24 cellular contexts compared by ENCODE assay signal in the genomic region with DNA sequence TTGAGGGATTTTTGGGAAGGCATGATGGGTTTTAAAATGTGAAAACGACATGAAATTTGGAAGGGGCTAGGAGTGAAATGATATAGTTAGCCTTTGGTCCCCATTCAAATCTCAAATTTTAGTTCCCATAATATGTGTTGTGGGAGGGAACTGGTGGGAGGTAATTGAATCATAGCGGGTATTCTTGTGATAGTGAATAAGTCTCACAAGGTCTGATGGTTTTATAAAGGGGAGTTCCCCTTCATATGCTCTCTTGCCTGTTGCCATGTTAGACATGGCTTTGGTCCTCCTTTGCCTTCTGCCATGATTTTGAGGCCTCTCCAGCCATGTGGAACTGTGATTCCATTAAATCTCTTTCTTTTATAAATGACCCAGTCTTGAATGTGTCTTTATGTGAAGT.
DNase-seq lines count a peak whose midpoint lies in the region; ATAC-seq lines count a peak whose summit lies in the region.
"Had no signal": no experiment of that assay in that cellular context is flagged by ENCODE, and none has a peak within 500 bp of the region (broad histone marks: within the 10 kb centered on the region; RNA-seq: fewer than 3 reads in every experiment).

No MANE protein-coding gene starts in this region.

- no peak overlapping the region for H3K4me3 Mint-ChIP-seq in activated T-cell treated with anti-CD3 and anti-CD28 coated beads, Interleukin-2, amount 50 U/mL, for 72 hours
- no peak overlapping the region for H3K4me3 Mint-ChIP-seq in T-helper 17 cell
- H3K4me3 Mint-ChIP-seq in activated naive CD8-positive, alpha-beta T cell treated with anti-CD3 and anti-CD28 coated beads, Interleukin-2, amount 50 U/mL, for 24 hours: no peak overlapping the region
- no peak overlapping the region for H3K4me3 Mint-ChIP-seq in stimulated activated naive B cell treated with anti-CD40 and anti-IgM and Interleukin-4, amounts not matched to agents 10 μg/mL and 1 μg/mL and 100 μg/mL, for 72 hours
- H3K4me3 Mint-ChIP-seq: CD4-positive, CD25-positive, alpha-beta regulatory T cell; GM23338; H9 had no signal

- H3K4me1 Mint-ChIP-seq in activated T-cell treated with anti-CD3 and anti-CD28 coated beads, Interleukin-2, amount 50 U/mL, for 72 hours (ENCODE audit: low read depth): peaks cover 22% of the 10 kb centered on the region
- peaks cover 15% of the 10 kb centered on the region for H3K4me1 Mint-ChIP-seq in T-helper 17 cell
- peaks cover 18% of the 10 kb centered on the region for H3K4me1 Mint-ChIP-seq in activated naive CD8-positive, alpha-beta T cell treated with anti-CD3 and anti-CD28 coated beads, Interleukin-2, amount 50 U/mL, for 24 hours
- peaks cover 15 to 34% of the 10 kb centered on the region in 2 donors for H3K4me1 Mint-ChIP-seq in stimulated activated naive B cell treated with anti-CD40 and anti-IgM and Interleukin-4, amounts not matched to agents 10 μg/mL and 1 μg/mL and 100 μg/mL, for 72 hours
- H3K4me1 Mint-ChIP-seq: GM23338, H9 had no signal

- H3K27me3 Mint-ChIP-seq in activated T-cell treated with anti-CD3 and anti-CD28 coated beads, Interleukin-2, amount 50 U/mL, for 72 hours (ENCODE audit: low read depth): no peaks in the 10 kb centered on the region
- H3K27me3 Mint-ChIP-seq in T-helper 17 cell: no peaks in the 10 kb centered on the region
- no peaks in the 10 kb centered on the region for H3K27me3 Mint-ChIP-seq in activated naive CD8-positive, alpha-beta T cell treated with anti-CD3 and anti-CD28 coated beads, Interleukin-2, amount 50 U/mL, for 24 hours
- H3K27me3 Mint-ChIP-seq in stimulated activated naive B cell treated with anti-CD40 and anti-IgM and Interleukin-4, amounts not matched to agents 10 μg/mL and 1 μg/mL and 100 μg/mL, for 72 hours: no peaks in the 10 kb centered on the region
- H3K27me3 Mint-ChIP-seq: CD4-positive, CD25-positive, alpha-beta regulatory T cell had no signal

- no peak for DNase-seq in activated T-cell treated with anti-CD3 and anti-CD28 coated beads, Interleukin-2, amount 50 U/mL, for 72 hours
- DNase-seq in activated T-cell treated with anti-CD3 and anti-CD28 coated beads, Interleukin-2, amount 50 U/mL, for 1 hour: no peak
- DNase-seq in T-helper 17 cell: no peak
- no peak for DNase-seq in activated naive CD8-positive, alpha-beta T cell treated with anti-CD3 and anti-CD28 coated beads, Interleukin-2, amount 50 U/mL, for 24 hours
- DNase-seq in stimulated activated naive B cell treated with anti-CD40 and anti-IgM and Interleukin-4, amounts not matched to agents 10 μg/mL and 1 μg/mL and 100 μg/mL, for 72 hours: no peak
- DNase-seq in NCI-H1436 treated with DMSO at 0.1 percent for 48 hours (lab: John Stamatoyannopoulos, UW): no peak
- DNase-seq in LoVo (ENCODE audit: low spot score): no peak
- DNase-seq: CD4-positive, CD25-positive, alpha-beta regulatory T cell; COR-L47; DMS53; H9; Karpas-422; MV-4-11; NCI-H1105; NCI-H146; NCI-H1930; NCI-H446; NCI-H524 treated with DMSO at 0.1 percent for 48 hours; NCI-H82; NK-92 treated with Interleukin-12 subunit alpha and Interleukin-12 subunit beta, amount 100 ng/mL, for 24 hours; PC-3; SJCRH30 had no signal

- H3K9me3 Mint-ChIP-seq in activated T-cell treated with anti-CD3 and anti-CD28 coated beads, Interleukin-2, amount 50 U/mL, for 72 hours: peaks cover 14 to 15% of the 10 kb centered on the region in 2 donors
- H3K9me3 Mint-ChIP-seq in activated naive CD8-positive, alpha-beta T cell treated with anti-CD3 and anti-CD28 coated beads, Interleukin-2, amount 50 U/mL, for 24 hours: peaks cover 32% of the 10 kb centered on the region
- H3K9me3 Mint-ChIP-seq in stimulated activated naive B cell treated with anti-CD40 and anti-IgM and Interleukin-4, amounts not matched to agents 10 μg/mL and 1 μg/mL and 100 μg/mL, for 72 hours: peaks cover 15 to 23% of the 10 kb centered on the region in 2 donors

- H3K36me3 Mint-ChIP-seq in activated T-cell treated with anti-CD3 and anti-CD28 coated beads, Interleukin-2, amount 50 U/mL, for 72 hours (ENCODE audit: insufficient read depth in 2 of 2): peaks cover 17 to 37% of the 10 kb centered on the region in 2 donors
- H3K36me3 Mint-ChIP-seq in T-helper 17 cell (ENCODE audit: low read depth): peaks cover 2% of the 10 kb centered on the region
- peaks cover 59% of the 10 kb centered on the region for H3K36me3 Mint-ChIP-seq in activated naive CD8-positive, alpha-beta T cell treated with anti-CD3 and anti-CD28 coated beads, Interleukin-2, amount 50 U/mL, for 24 hours (ENCODE audit: low read depth)
- H3K36me3 Mint-ChIP-seq in stimulated activated naive B cell treated with anti-CD40 and anti-IgM and Interleukin-4, amounts not matched to agents 10 μg/mL and 1 μg/mL and 100 μg/mL, for 72 hours: peaks cover 28 to 47% of the 10 kb centered on the region in 2 donors

- peak overlapping the region; percentile 32 for H3K27ac Mint-ChIP-seq in activated T-cell treated with anti-CD3 and anti-CD28 coated beads, Interleukin-2, amount 50 U/mL, for 72 hours
- peak overlapping the region; percentile 12 for H3K27ac Mint-ChIP-seq in T-helper 17 cell
- H3K27ac Mint-ChIP-seq in activated naive CD8-positive, alpha-beta T cell treated with anti-CD3 and anti-CD28 coated beads, Interleukin-2, amount 50 U/mL, for 24 hours: no peak overlapping the region
- peak overlapping the region; percentile 1 for H3K27ac Mint-ChIP-seq in stimulated activated naive B cell treated with anti-CD40 and anti-IgM and Interleukin-4, amounts not matched to agents 10 μg/mL and 1 μg/mL and 100 μg/mL, for 72 hours
- H3K27ac Mint-ChIP-seq: GM23338, H9 had no signal

- ATAC-seq in activated T-cell treated with anti-CD3 and anti-CD28 coated beads, Interleukin-2, amount 50 U/mL, for 72 hours (replicated peaks in 1 of 2): no peak
- no peak for ATAC-seq in T-helper 17 cell
- ATAC-seq in activated naive CD8-positive, alpha-beta T cell treated with anti-CD3 and anti-CD28 coated beads, Interleukin-2, amount 50 U/mL, for 24 hours: peak; percentile 59
- no peak for ATAC-seq in stimulated activated naive B cell treated with anti-CD40 and anti-IgM and Interleukin-4, amounts not matched to agents 10 μg/mL and 1 μg/mL and 100 μg/mL, for 72 hours (replicated peaks)
- ATAC-seq: GM23338, HepG2, PC-3 had no signal

- H3K9me3 ChIP-seq in T-helper 17 cell (ENCODE audit: control insufficient read depth, low read length, poor library complexity, severe bottlenecking): no peaks in the 10 kb centered on the region
- H3K9me3 ChIP-seq: SJCRH30 had no signal
